ENCODE assay signal across 7 cellular contexts in genomic region chr16:228151-228855, GRCh38. TPM values are rescaled to one million over a fixed set of nuclear protein-coding genes. Genes with fewer than 3 reads are reported as not detected.
A peak's percentile ranks its signal among the peaks of the same experiment; 100 is the strongest.
DNase-seq lines count a peak whose midpoint lies in the region; ATAC-seq, FAIRE-seq and TF ChIP-seq lines count a peak whose summit lies in the region.

No MANE protein-coding gene starts in this region.

- H3K4me3 Mint-ChIP-seq in activated naive CD4-positive, alpha-beta T cell treated with anti-CD3 and anti-CD28 coated beads, Interleukin-2, amount 50 U/mL, for 24 hours, result peak overlapping the region; percentile 91

- H3K4me3 ChIP-seq in hepatocyte (peak overlapping the region; percentile 96), small intestine (ENCODE audit: low read depth in 1 of 2, low read length in 2 of 2) (peak overlapping the region; percentile 91 to 94)

- H3K27me3 Mint-ChIP-seq in activated naive CD4-positive, alpha-beta T cell treated with anti-CD3 and anti-CD28 coated beads, Interleukin-2, amount 50 U/mL, for 24 hours, result no peaks in the 10 kb centered on the region

- H3K9me3 ChIP-seq in hepatocyte (ENCODE audit: low read depth) (no peaks in the 10 kb centered on the region), small intestine (ENCODE audit: control insufficient read depth, low read depth) (no peaks in the 10 kb centered on the region)

- H3K4me2 ChIP-seq in hepatocyte, result peak overlapping the region; percentile 82

- peak; percentile 34 for DNase-seq in hepatocyte (ENCODE audit: low spot score)
- peak; percentile 40 for DNase-seq in small intestine
- no peak for DNase-seq in HTR-8/SVneo (ENCODE audit: insufficient read length, low spot score)
- no peak for DNase-seq in posterior cingulate gyrus

- ATAC-seq in GM18505 (IDR thresholded peaks at IDR 0.05; ENCODE audit: unreplicated experiment) (peak; percentile 7), HG03378 (IDR thresholded peaks at IDR 0.05; ENCODE audit: unreplicated experiment) (peak; percentile 9)

- H3K36me3 Mint-ChIP-seq in activated naive CD4-positive, alpha-beta T cell treated with anti-CD3 and anti-CD28 coated beads, Interleukin-2, amount 50 U/mL, for 24 hours, result peaks cover 4% of the 10 kb centered on the region

- H3K4me1 ChIP-seq in hepatocyte (ENCODE audit: insufficient read depth) (peaks cover 11% of the 10 kb centered on the region), small intestine (ENCODE audit: control insufficient read depth in 2 of 2, insufficient read depth in 1 of 2, low read depth in 1 of 2, low read length in 1 of 2) (peaks cover 3 to 5% of the 10 kb centered on the region in 2 donors)

- H3K27ac Mint-ChIP-seq in activated naive CD4-positive, alpha-beta T cell treated with anti-CD3 and anti-CD28 coated beads, Interleukin-2, amount 50 U/mL, for 24 hours, result peak overlapping the region; percentile 90

- H3K27ac ChIP-seq in hepatocyte (peak overlapping the region; percentile 100), small intestine (ENCODE audit: low read depth in 1 of 2, low read length in 1 of 2) (peak overlapping the region; percentile 96 to 100)

- H3K9me2 ChIP-seq in hepatocyte (replicated peaks; ENCODE audit: insufficient read depth), result no peaks in the 10 kb centered on the region

- TF ChIP-seq POLR2A in GM18505 (IDR thresholded peaks at IDR 0.05; ENCODE audit: borderline replicate concordance, extremely low read depth, insufficient read depth, insufficient read length), result no peak

- H2AFZ ChIP-seq in hepatocyte, result peak overlapping the region; percentile 83

- H3K36me3 ChIP-seq in hepatocyte (replicated peaks; ENCODE audit: insufficient read depth, low read depth), result no peaks in the 10 kb centered on the region
- H3K36me3 ChIP-seq in small intestine (ENCODE audit: control insufficient read depth in 2 of 2, insufficient read depth in 2 of 2, low read length in 2 of 2), result peaks cover 3 to 9% of the 10 kb centered on the region in 2 donors

- no peaks in the 10 kb centered on the region for H3K27me3 ChIP-seq in hepatocyte
- H3K27me3 ChIP-seq in small intestine (ENCODE audit: control insufficient read depth in 2 of 2, insufficient read depth in 2 of 2, low read length in 2 of 2), result no peaks in the 10 kb centered on the region

- intact Hi-C loops in posterior cingulate gyrus (cut with DNase I), result loop anchor here (5.0 kb wide), 1 partner anchor 124 kb away; the partner anchor contains the start of gene AXIN1

- no peak for TF ChIP-seq CTCF in hepatocyte (IDR thresholded peaks at IDR 0.05; ENCODE audit: poor library complexity)

- 18% methylated on average over 10 of the region's 10 CpGs for WGBS in hepatocyte (ENCODE audit: low lambda C conversion rate, missing lambda C conversion rate)
- WGBS in small intestine, 3 donors, result 13 to 16% (median 16%) methylated on average over 10 of the region's 10 CpGs

- no peaks in the 10 kb centered on the region for H3K9me3 Mint-ChIP-seq in activated naive CD4-positive, alpha-beta T cell treated with anti-CD3 and anti-CD28 coated beads, Interleukin-2, amount 50 U/mL, for 24 hours

- peaks cover 36% of the 10 kb centered on the region for H3K4me1 Mint-ChIP-seq in activated naive CD4-positive, alpha-beta T cell treated with anti-CD3 and anti-CD28 coated beads, Interleukin-2, amount 50 U/mL, for 24 hours

- peaks cover 40% of the 10 kb centered on the region for H4K20me1 ChIP-seq in hepatocyte (ENCODE audit: insufficient read depth, poor library complexity, severe bottlenecking)

- H3K79me2 ChIP-seq in hepatocyte, result peaks cover 56% of the 10 kb centered on the region

- FAIRE-seq in small intestine (lab: Jason Lieb, UNC) (no peak), HTR-8/SVneo (lab: Jason Lieb, UNC) (no peak)

RNA-seq across cellular contexts. Expression of gene LUC7L, which starts 0.9 kb away (rescaled TPM):
- 74.1 and 75.4 TPM in 2 replicates for total RNA-seq in hepatocyte
- polyA plus RNA-seq in hepatocyte (75.2 and 88.1 TPM in 2 replicates), small intestine (100 to 1,000 TPM in 2 of 3 donors, 10 to 100 TPM in 1; 56.6 to 136 (median 115) TPM)

RNA-seq across cellular contexts. Expression of gene FAM234A, which starts 6.3 kb away (rescaled TPM):
- total RNA-seq in hepatocyte, result 37.6 and 84.1 TPM in 2 replicates
- polyA plus RNA-seq in hepatocyte (96.5 and 106 TPM in 2 replicates), small intestine (100 to 1,000 TPM in 1 of 3 donors, 10 to 100 TPM in 2; 56.5 to 107 (median 57.9) TPM)

RNA-seq across cellular contexts. Expression of gene RGS11, which starts 47.4 kb away (rescaled TPM):
- 0.04 and 0.57 TPM in 2 replicates for total RNA-seq in hepatocyte
- polyA plus RNA-seq in hepatocyte (0.93 and 3.4 TPM in 2 replicates), small intestine (10 to 100 TPM in 2 of 3 donors, 1 to 10 TPM in 1; 3.6 to 20.1 (median 11.1) TPM)

RNA-seq across cellular contexts. Expression of gene HBQ1, which starts 48.0 kb away (rescaled TPM):
- total RNA-seq in hepatocyte, result not detected in 2 replicates
- polyA plus RNA-seq in hepatocyte (0.30 TPM in 1 of 2 replicates, not detected in the other), small intestine (not detected)

RNA-seq across cellular contexts. Expression of gene HBA1, which starts 51.8 kb away (rescaled TPM):
- not detected in 2 replicates for total RNA-seq in hepatocyte
- polyA plus RNA-seq in hepatocyte (1.9 TPM in 1 of 2 replicates, not detected in the other), small intestine (1 to 10 TPM in 2 of 3 donors, not detected in 1; 4.2 to 4.3 TPM)

Comparison
In these comparisons a context has a peak if more than half of its experiments do, and no peak if none do; other contexts are left out.
1. DNase-seq: peak in hepatocyte (single experiment) and small intestine (single experiment); none in HTR-8/SVneo (single experiment) and posterior cingulate gyrus (0 of 10).